1 cellular context compared by ENCODE assay signal in genomic region chr19:12139885-12140544, GRCh38.
TF ChIP-seq lines count a peak whose summit lies in the region.

ZNF20 (minus strand) TSS chr19:12140350; CDS start chr19:12140182, 168 bp downstream.

TF ChIP-seq in K562, 482 proteins besides CTCF, POLR2A, EP300 and RAD21 (continued from another document):
- TF ChIP-seq GTF2B (IDR thresholded peaks at IDR 0.05; ENCODE audit: extremely low read depth, insufficient read length): peak; percentile 21
- no peak for TF ChIP-seq ZBTB34 (CRISPR knock-in tag; IDR thresholded peaks at IDR 0.05)
- no peak for TF ChIP-seq POU5F1 (IDR thresholded peaks at IDR 0.05; ENCODE audit: borderline replicate concordance, low read depth, low read length, partially characterized antibody)
- no peak for TF ChIP-seq SRSF9 (IDR thresholded peaks at IDR 0.05; ENCODE audit: borderline replicate concordance, low read depth, low read length)
- TF ChIP-seq SMARCB1 (IDR thresholded peaks at IDR 0.05; ENCODE audit: insufficient read length, low read depth): peak; percentile 30
- TF ChIP-seq TAF1 (IDR thresholded peaks at IDR 0.05; ENCODE audit: control insufficient read depth, extremely low read depth, insufficient read depth, low read length, severe bottlenecking): peak; percentile 25
- TF ChIP-seq HNRNPLL (IDR thresholded peaks at IDR 0.05; ENCODE audit: low read depth, low read length, poor library complexity, severe bottlenecking): no peak
- no peak for TF ChIP-seq DDX20 (tag; IDR thresholded peaks at IDR 0.05; ENCODE audit: low read depth)
- TF ChIP-seq FOS (IDR thresholded peaks at IDR 0.05; ENCODE audit: extremely low read depth, insufficient read length): peak; percentile 65
- no peak for TF ChIP-seq CREB3L1 (IDR thresholded peaks at IDR 0.05; ENCODE audit: borderline replicate concordance, low read depth)
- TF ChIP-seq PBX2 (CRISPR knock-in tag; IDR thresholded peaks at IDR 0.05; ENCODE audit: low read depth): peak; percentile 48
- TF ChIP-seq PBX2 (tag; conservative IDR thresholded peaks at IDR 0.05; ENCODE audit: low read depth): peak; percentile 84
- no peak for TF ChIP-seq MAFG (tag; conservative IDR thresholded peaks at IDR 0.05)
- peak; percentile 97 for TF ChIP-seq PKNOX1 (IDR thresholded peaks at IDR 0.05)
- TF ChIP-seq ZNF143 (CRISPR knock-in tag; IDR thresholded peaks at IDR 0.05): no peak
- peak; percentile 51 for TF ChIP-seq TBP (optimal IDR thresholded peaks at IDR 0.05; ENCODE audit: low read depth, low read length)
- TF ChIP-seq PHF8 (IDR thresholded peaks at IDR 0.05; ENCODE audit: borderline replicate concordance, low read length): peak; percentile 67; the same call in 1 of the 2 replicates
- TF ChIP-seq ZNF511 (CRISPR knock-in tag; IDR thresholded peaks at IDR 0.05): peak; percentile 31; the same call in 1 of the 2 replicates
- TF ChIP-seq STAT5A (IDR thresholded peaks at IDR 0.05; ENCODE audit: borderline replicate concordance, low read length): no peak
- TF ChIP-seq ZBTB40 (IDR thresholded peaks at IDR 0.05): peak; percentile 44; the same call in 1 of the 2 replicates
- no peak for TF ChIP-seq ZBTB40 (CRISPR knock-in tag; IDR thresholded peaks at IDR 0.05)
- TF ChIP-seq ZSCAN32 (CRISPR knock-in tag; IDR thresholded peaks at IDR 0.05): no peak
- peak; percentile 84 for TF ChIP-seq ZFX (CRISPR knock-in tag; IDR thresholded peaks at IDR 0.05)
- no peak for TF ChIP-seq GTF3C2 (IDR thresholded peaks at IDR 0.05; ENCODE audit: borderline replicate concordance, extremely low read depth, insufficient read length)
- peak; percentile 30; the same call in 1 of the 2 replicates for TF ChIP-seq FOXM1 (IDR thresholded peaks at IDR 0.05; ENCODE audit: low read depth)
- no peak for TF ChIP-seq FOXM1 (CRISPR knock-in tag; IDR thresholded peaks at IDR 0.05; ENCODE audit: low read depth)
- TF ChIP-seq CTCFL (IDR thresholded peaks at IDR 0.05; ENCODE audit: borderline replicate concordance, insufficient read depth, low read depth, low read length, poor library complexity, severe bottlenecking): no peak
- no peak for TF ChIP-seq NR2C1 (IDR thresholded peaks at IDR 0.05)
- no peak for TF ChIP-seq NR2C1 (tag; IDR thresholded peaks at IDR 0.05)
- no peak for TF ChIP-seq ZNF133 (CRISPR knock-in tag; IDR thresholded peaks at IDR 0.05)
- TF ChIP-seq ETV6 (IDR thresholded peaks at IDR 0.05; ENCODE audit: borderline replicate concordance in 1 of 2, low read depth in 2 of 2, low read length in 1 of 2): no peak
- TF ChIP-seq ETV6 (CRISPR knock-in tag; IDR thresholded peaks at IDR 0.05; ENCODE audit: borderline replicate concordance): no peak
- 0 out of 2 replicates have a peak, but pooled peaks have one; percentile 21 for TF ChIP-seq SOX6 (IDR thresholded peaks at IDR 0.05)
- TF ChIP-seq TEAD4 (IDR thresholded peaks at IDR 0.05; ENCODE audit: low read length): no peak
- TF ChIP-seq TEAD4 (CRISPR knock-in tag; IDR thresholded peaks at IDR 0.05; ENCODE audit: borderline replicate concordance): no peak
